ENCODE assay signal across 1 cellular context in the genomic region with DNA sequence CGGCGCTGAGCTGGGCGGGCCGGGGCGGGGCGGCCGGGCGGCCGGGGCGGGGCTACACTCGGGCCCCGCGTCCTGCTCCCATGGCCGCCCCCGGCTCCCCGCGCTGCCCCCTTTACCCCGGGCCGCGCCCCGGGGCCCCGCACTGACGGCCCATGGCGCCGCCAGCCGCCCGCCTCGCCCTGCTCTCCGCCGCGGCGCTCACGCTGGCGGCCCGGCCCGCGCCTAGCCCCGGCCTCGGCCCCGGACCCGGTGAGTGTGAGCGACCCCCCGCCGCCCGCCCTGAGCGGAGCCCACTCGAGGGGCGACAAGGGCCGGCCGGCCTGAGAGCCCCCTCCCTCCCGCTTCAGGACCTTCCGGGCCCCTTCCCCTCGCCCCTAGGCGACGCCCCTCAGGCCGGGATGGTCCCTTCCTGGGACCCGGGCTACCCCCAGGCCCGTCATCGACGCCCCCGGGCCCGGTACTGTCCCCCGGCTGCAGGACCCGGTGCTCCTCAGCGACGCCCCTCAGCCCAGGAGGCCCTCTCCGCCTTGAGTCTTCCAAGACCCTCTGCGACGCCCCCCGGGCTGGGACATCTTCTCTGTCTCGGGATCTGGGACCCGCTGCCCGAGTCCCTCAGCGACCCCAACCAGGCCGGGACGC.
TF ChIP-seq lines count a peak whose summit lies in the region.

KREMEN1 (plus strand) TSS at position 57 of the 639 bp plus-strand sequence; CDS start at position 153, 96 bp downstream.

TF ChIP-seq in HepG2, 621 proteins besides CTCF, POLR2A, EP300 and RAD21 (continued from another document and continues in another):
- TF ChIP-seq ZNF207 (IDR thresholded peaks at IDR 0.05; ENCODE audit: borderline replicate concordance) (no peak), CEBPB (IDR thresholded peaks at IDR 0.05; ENCODE audit: borderline replicate concordance, low read depth, low read length) (no peak), ZIK1 (CRISPR knock-in tag; IDR thresholded peaks at IDR 0.05; ENCODE audit: borderline replicate concordance, low read depth) (no peak; the same call in 1 of the 2 replicates), ZNF510 (CRISPR knock-in tag; IDR thresholded peaks at IDR 0.05; ENCODE audit: low read depth) (no peak), RORA (CRISPR knock-in tag; IDR thresholded peaks at IDR 0.05) (no peak), ZBTB7B (CRISPR knock-in tag; IDR thresholded peaks at IDR 0.05) (peak; percentile 45; the same call in 1 of the 2 replicates), HOXA5 (CRISPR knock-in tag; IDR thresholded peaks at IDR 0.05) (no peak), ZNF235 (CRISPR knock-in tag; IDR thresholded peaks at IDR 0.05; ENCODE audit: borderline replicate concordance) (no peak), ZSCAN9 (CRISPR knock-in tag; IDR thresholded peaks at IDR 0.05; ENCODE audit: borderline replicate concordance) (no peak), ZKSCAN8 (CRISPR knock-in tag; IDR thresholded peaks at IDR 0.05; ENCODE audit: borderline replicate concordance) (no peak), FOSL1 (CRISPR knock-in tag; IDR thresholded peaks at IDR 0.05; ENCODE audit: borderline replicate concordance) (no peak), PAF1 (CRISPR knock-in tag; IDR thresholded peaks at IDR 0.05) (no peak), FOXK2 (IDR thresholded peaks at IDR 0.05) (no peak), ZBTB20 (CRISPR knock-in tag; IDR thresholded peaks at IDR 0.05; ENCODE audit: borderline replicate concordance, low read depth) (no peak), ZNF746 (CRISPR knock-in tag; IDR thresholded peaks at IDR 0.05) (no peak), PAX8 (CRISPR knock-in tag; IDR thresholded peaks at IDR 0.05; ENCODE audit: borderline replicate concordance) (no peak), FLYWCH1 (CRISPR knock-in tag; IDR thresholded peaks at IDR 0.05) (no peak), ZNF558 (CRISPR knock-in tag; IDR thresholded peaks at IDR 0.05; ENCODE audit: borderline replicate concordance) (0 out of 2 replicates have a peak, but pooled peaks have one; percentile 18), ZNF550 (CRISPR knock-in tag; IDR thresholded peaks at IDR 0.05; ENCODE audit: borderline replicate concordance) (no peak), NR2F6 (IDR thresholded peaks at IDR 0.05) (no peak), NR2F6 (CRISPR knock-in tag; IDR thresholded peaks at IDR 0.05) (no peak), TBX3 (IDR thresholded peaks at IDR 0.05; ENCODE audit: borderline replicate concordance) (no peak), ZNF776 (CRISPR knock-in tag; IDR thresholded peaks at IDR 0.05) (0 out of 2 replicates have a peak, but pooled peaks have one; percentile 63), ZNF572 (CRISPR knock-in tag; IDR thresholded peaks at IDR 0.05) (no peak), ZNF777 (CRISPR knock-in tag; IDR thresholded peaks at IDR 0.05) (peak; percentile 81), U2AF2 (IDR thresholded peaks at IDR 0.05; ENCODE audit: low read depth, low read length) (no peak), SP2 (CRISPR knock-in tag; IDR thresholded peaks at IDR 0.05) (0 out of 2 replicates have a peak, but pooled peaks have one; percentile 15), SPEN (CRISPR knock-in tag; IDR thresholded peaks at IDR 0.05; ENCODE audit: low read depth) (no peak), KDM5B (CRISPR knock-in tag; IDR thresholded peaks at IDR 0.05; ENCODE audit: borderline replicate concordance) (0 out of 2 replicates have a peak, but pooled peaks have one; percentile 20), ZNF280D (CRISPR knock-in tag; IDR thresholded peaks at IDR 0.05) (no peak), TARDBP (CRISPR knock-in tag; IDR thresholded peaks at IDR 0.05) (no peak), KDM5A (IDR thresholded peaks at IDR 0.05; ENCODE audit: borderline replicate concordance, low read length) (no peak), PHF8 (CRISPR knock-in tag; IDR thresholded peaks at IDR 0.05) (0 out of 2 replicates have a peak, but pooled peaks have one; percentile 28)
- TF ChIP-seq, protein P1, sequence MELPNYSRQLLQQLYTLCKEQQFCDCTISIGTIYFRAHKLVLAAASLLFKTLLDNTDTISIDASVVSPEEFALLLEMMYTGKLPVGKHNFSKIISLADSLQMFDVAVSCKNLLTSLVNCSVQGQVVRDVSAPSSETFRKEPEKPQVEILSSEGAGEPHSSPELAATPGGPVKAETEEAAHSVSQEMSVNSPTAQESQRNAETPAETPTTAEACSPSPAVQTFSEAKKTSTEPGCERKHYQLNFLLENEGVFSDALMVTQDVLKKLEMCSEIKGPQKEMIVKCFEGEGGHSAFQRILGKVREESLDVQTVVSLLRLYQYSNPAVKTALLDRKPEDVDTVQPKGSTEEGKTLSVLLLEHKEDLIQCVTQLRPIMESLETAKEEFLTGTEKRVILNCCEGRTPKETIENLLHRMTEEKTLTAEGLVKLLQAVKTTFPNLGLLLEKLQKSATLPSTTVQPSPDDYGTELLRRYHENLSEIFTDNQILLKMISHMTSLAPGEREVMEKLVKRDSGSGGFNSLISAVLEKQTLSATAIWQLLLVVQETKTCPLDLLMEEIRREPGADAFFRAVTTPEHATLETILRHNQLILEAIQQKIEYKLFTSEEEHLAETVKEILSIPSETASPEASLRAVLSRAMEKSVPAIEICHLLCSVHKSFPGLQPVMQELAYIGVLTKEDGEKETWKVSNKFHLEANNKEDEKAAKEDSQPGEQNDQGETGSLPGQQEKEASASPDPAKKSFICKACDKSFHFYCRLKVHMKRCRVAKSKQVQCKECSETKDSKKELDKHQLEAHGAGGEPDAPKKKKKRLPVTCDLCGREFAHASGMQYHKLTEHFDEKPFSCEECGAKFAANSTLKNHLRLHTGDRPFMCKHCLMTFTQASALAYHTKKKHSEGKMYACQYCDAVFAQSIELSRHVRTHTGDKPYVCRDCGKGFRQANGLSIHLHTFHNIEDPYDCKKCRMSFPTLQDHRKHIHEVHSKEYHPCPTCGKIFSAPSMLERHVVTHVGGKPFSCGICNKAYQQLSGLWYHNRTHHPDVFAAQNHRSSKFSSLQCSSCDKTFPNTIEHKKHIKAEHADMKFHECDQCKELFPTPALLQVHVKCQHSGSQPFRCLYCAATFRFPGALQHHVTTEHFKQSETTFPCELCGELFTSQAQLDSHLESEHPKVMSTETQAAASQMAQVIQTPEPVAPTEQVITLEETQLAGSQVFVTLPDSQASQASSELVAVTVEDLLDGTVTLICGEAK (IDR thresholded peaks at IDR 0.05): no peak
- TF ChIP-seq, protein P1 (CRISPR knock-in tag; IDR thresholded peaks at IDR 0.05): no peak
- TF ChIP-seq, protein P2, sequence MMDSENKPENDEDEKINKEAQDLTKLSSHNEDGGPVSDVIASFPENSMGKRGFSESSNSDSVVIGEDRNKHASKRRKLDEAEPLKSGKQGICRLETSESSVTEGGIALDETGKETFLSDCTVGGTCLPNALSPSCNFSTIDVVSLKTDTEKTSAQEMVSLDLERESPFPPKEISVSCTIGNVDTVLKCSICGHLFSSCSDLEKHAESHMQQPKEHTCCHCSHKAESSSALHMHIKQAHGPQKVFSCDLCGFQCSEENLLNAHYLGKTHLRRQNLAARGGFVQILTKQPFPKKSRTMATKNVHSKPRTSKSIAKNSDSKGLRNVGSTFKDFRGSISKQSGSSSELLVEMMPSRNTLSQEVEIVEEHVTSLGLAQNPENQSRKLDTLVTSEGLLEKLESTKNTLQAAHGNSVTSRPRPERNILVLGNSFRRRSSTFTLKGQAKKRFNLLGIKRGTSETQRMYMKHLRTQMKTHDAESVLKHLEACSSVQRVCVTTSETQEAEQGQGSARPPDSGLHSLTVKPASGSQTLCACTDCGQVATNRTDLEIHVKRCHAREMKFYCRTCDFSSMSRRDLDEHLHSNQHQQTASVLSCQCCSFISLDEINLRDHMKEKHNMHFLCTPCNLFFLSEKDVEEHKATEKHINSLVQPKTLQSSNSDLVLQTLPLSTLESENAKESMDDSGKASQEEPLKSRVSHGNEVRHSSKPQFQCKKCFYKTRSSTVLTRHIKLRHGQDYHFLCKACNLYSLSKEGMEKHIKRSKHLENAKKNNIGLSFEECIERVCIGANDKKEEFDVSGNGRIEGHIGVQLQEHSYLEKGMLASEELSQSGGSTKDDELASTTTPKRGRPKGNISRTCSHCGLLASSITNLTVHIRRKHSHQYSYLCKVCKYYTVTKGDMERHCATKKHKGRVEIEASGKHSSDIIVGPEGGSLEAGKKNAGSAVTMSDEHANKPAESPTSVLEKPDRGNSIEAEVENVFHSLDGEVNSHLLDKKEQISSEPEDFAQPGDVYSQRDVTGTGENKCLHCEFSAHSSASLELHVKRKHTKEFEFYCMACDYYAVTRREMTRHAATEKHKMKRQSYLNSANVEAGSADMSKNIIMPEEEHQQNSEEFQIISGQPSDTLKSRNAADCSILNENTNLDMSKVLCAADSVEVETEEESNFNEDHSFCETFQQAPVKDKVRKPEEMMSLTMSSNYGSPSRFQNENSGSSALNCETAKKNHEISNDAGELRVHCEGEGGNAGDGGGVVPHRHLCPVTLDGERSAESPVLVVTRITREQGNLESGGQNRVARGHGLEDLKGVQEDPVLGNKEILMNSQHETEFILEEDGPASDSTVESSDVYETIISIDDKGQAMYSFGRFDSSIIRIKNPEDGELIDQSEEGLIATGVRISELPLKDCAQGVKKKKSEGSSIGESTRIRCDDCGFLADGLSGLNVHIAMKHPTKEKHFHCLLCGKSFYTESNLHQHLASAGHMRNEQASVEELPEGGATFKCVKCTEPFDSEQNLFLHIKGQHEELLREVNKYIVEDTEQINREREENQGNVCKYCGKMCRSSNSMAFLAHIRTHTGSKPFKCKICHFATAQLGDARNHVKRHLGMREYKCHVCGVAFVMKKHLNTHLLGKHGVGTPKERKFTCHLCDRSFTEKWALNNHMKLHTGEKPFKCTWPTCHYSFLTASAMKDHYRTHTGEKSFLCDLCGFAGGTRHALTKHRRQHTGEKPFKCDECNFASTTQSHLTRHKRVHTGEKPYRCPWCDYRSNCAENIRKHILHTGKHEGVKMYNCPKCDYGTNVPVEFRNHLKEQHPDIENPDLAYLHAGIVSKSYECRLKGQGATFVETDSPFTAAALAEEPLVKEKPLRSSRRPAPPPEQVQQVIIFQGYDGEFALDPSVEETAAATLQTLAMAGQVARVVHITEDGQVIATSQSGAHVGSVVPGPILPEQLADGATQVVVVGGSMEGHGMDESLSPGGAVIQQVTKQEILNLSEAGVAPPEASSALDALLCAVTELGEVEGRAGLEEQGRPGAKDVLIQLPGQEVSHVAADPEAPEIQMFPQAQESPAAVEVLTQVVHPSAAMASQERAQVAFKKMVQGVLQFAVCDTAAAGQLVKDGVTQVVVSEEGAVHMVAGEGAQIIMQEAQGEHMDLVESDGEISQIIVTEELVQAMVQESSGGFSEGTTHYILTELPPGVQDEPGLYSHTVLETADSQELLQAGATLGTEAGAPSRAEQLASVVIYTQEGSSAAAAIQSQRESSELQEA (CRISPR knock-in tag; IDR thresholded peaks at IDR 0.05; ENCODE audit: not compliant biosample characterization): no peak
- TF ChIP-seq, protein P3, sequence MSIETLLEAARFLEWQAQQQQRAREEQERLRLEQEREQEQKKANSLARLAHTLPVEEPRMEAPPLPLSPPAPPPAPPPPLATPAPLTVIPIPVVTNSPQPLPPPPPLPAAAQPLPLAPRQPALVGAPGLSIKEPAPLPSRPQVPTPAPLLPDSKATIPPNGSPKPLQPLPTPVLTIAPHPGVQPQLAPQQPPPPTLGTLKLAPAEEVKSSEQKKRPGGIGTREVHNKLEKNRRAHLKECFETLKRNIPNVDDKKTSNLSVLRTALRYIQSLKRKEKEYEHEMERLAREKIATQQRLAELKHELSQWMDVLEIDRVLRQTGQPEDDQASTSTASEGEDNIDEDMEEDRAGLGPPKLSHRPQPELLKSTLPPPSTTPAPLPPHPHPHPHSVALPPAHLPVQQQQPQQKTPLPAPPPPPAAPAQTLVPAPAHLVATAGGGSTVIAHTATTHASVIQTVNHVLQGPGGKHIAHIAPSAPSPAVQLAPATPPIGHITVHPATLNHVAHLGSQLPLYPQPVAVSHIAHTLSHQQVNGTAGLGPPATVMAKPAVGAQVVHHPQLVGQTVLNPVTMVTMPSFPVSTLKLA (IDR thresholded peaks at IDR 0.05): no peak
- TF ChIP-seq, protein P4, sequence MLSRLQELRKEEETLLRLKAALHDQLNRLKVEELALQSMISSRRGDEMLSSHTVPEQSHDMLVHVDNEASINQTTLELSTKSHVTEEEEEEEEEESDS (CRISPR knock-in tag; IDR thresholded peaks at IDR 0.05; ENCODE audit: borderline replicate concordance): no peak
